Comparison of ENCODE assay signal across 8 cellular contexts in genomic region chr17:80455328-80455710, GRCh38. TPM values are rescaled to one million over a fixed set of nuclear protein-coding genes. Genes with fewer than 3 reads are reported as not detected.
DNase-seq lines count a peak whose midpoint lies in the region; ATAC-seq and TF ChIP-seq lines count a peak whose summit lies in the region.

No MANE protein-coding gene starts in this region.

- peaks cover 11% of the 10 kb centered on the region for H3K4me1 ChIP-seq in effector memory CD4-positive, alpha-beta T cell (ENCODE audit: control insufficient read depth, insufficient read depth, low read length, poor library complexity, severe bottlenecking)
- peaks cover 7% of the 10 kb centered on the region for H3K4me1 ChIP-seq in thymus (ENCODE audit: control insufficient read depth, insufficient read depth, low read length)

- POLR2A ChIA-PET in activated CD4-positive, alpha-beta T cell treated with anti-CD3 and anti-CD28 coated beads for 36 hours (lab: Charles Lee), result interaction anchor here (0.9 kb wide), 1 partner anchor 12 kb away, joined by 3 read pairs; no protein-coding TSS in a partner anchor

- WGBS in thymus, result 12% methylated on average over 21 of the region's 21 CpGs

- H3K4me1 Mint-ChIP-seq in activated CD4-positive, alpha-beta T cell treated with anti-CD3 and anti-CD28 coated beads for 36 hours, result peaks cover 23% of the 10 kb centered on the region
- H3K4me1 Mint-ChIP-seq in mesothelial cell of epicardium, result peaks cover 18% of the 10 kb centered on the region

- peak overlapping the region; percentile 93 for H3K27ac ChIP-seq in effector memory CD4-positive, alpha-beta T cell (ENCODE audit: insufficient read depth, low read length, poor library complexity, severe bottlenecking)
- H3K27ac ChIP-seq in thymus (ENCODE audit: low read depth), result peak overlapping the region; percentile 95

- no peak for TF ChIP-seq POLR2A in GM18505 (IDR thresholded peaks at IDR 0.05; ENCODE audit: borderline replicate concordance, extremely low read depth, insufficient read depth, insufficient read length)

- peak overlapping the region; percentile 94 for H3K27ac Mint-ChIP-seq in activated CD4-positive, alpha-beta T cell treated with anti-CD3 and anti-CD28 coated beads for 36 hours
- H3K27ac Mint-ChIP-seq in mesothelial cell of epicardium, result peak overlapping the region; percentile 97

- peak; percentile 27 for ATAC-seq in activated CD4-positive, alpha-beta T cell treated with anti-CD3 and anti-CD28 coated beads for 36 hours
- ATAC-seq in HG03066 (IDR thresholded peaks at IDR 0.05; ENCODE audit: low read depth, unreplicated experiment) (peak; percentile 36), GM18505 (IDR thresholded peaks at IDR 0.05; ENCODE audit: unreplicated experiment) (no peak)

- peaks cover 4% of the 10 kb centered on the region for H3K36me3 Mint-ChIP-seq in activated CD4-positive, alpha-beta T cell treated with anti-CD3 and anti-CD28 coated beads for 36 hours (ENCODE audit: low read depth)
- no peaks in the 10 kb centered on the region for H3K36me3 Mint-ChIP-seq in mesothelial cell of epicardium

- no peak for TF ChIP-seq CTCF in mesothelial cell of epicardium (IDR thresholded peaks at IDR 0.05; ENCODE audit: unreplicated experiment)

- intact Hi-C loops in activated CD4-positive, alpha-beta T cell treated with anti-CD3 and anti-CD28 coated beads for 36 hours (cut with DNase I, micrococcal nuclease), result loop anchor here in 1 of 2 experiments (1.0 to 2.0 kb wide), 3 partner anchors 20 to 195 kb away; partner anchors contain the start of genes RNF213 and RPTOR

- peak; percentile 66 for DNase-seq in activated CD4-positive, alpha-beta T cell treated with anti-CD3 and anti-CD28 coated beads for 36 hours
- no peak for DNase-seq in activated CD4-positive, alpha-beta T cell treated with anti-CD3 and anti-CD28 coated beads for 1 hour
- DNase-seq in SW480 (ENCODE audit: low spot score) (peak; percentile 65), mesothelial cell of epicardium (ENCODE audit: low spot score in 2 of 2, unreplicated experiment in 2 of 2) (peak in 1 of 2 experiments; percentile 67)
- peak in 2 of 3 donors; percentile 28 to 36 for DNase-seq in effector memory CD4-positive, alpha-beta T cell

- no peaks in the 10 kb centered on the region for H3K9me3 ChIP-seq in effector memory CD4-positive, alpha-beta T cell (ENCODE audit: control insufficient read depth, low read length)
- H3K9me3 ChIP-seq in thymus (ENCODE audit: control insufficient read depth), result no peaks in the 10 kb centered on the region

- H3K4me3 Mint-ChIP-seq in activated CD4-positive, alpha-beta T cell treated with anti-CD3 and anti-CD28 coated beads for 36 hours, result peak overlapping the region; percentile 99
- H3K4me3 Mint-ChIP-seq in mesothelial cell of epicardium, result peak overlapping the region; percentile 87

- no peaks in the 10 kb centered on the region for H3K27me3 ChIP-seq in effector memory CD4-positive, alpha-beta T cell (replicated peaks; ENCODE audit: control insufficient read depth, insufficient read depth, low read length, poor library complexity, severe bottlenecking)
- H3K27me3 ChIP-seq in thymus (ENCODE audit: control insufficient read depth, insufficient read depth), result no peaks in the 10 kb centered on the region

- H3K27me3 Mint-ChIP-seq in activated CD4-positive, alpha-beta T cell treated with anti-CD3 and anti-CD28 coated beads for 36 hours, result peaks cover 14% of the 10 kb centered on the region
- H3K27me3 Mint-ChIP-seq in mesothelial cell of epicardium (ENCODE audit: low read depth), result peaks cover 42% of the 10 kb centered on the region

- no peaks in the 10 kb centered on the region for H3K9me3 Mint-ChIP-seq in activated CD4-positive, alpha-beta T cell treated with anti-CD3 and anti-CD28 coated beads for 36 hours (ENCODE audit: low read depth)
- H3K9me3 Mint-ChIP-seq in mesothelial cell of epicardium, result no peaks in the 10 kb centered on the region

- H3K4me3 ChIP-seq in effector memory CD4-positive, alpha-beta T cell (ENCODE audit: insufficient read depth, low read depth, low read length, poor library complexity, severe bottlenecking), result peak overlapping the region; percentile 75
- H3K4me3 ChIP-seq in thymus (ENCODE audit: low read length), result peak overlapping the region; percentile 89

- CTCF ChIA-PET in activated CD4-positive, alpha-beta T cell treated with anti-CD3 and anti-CD28 coated beads for 36 hours (lab: Charles Lee), result interaction anchor here (0.6 to 1.5 kb wide), 5 partner anchors 20 to 568 kb away, joined by 3 to 6 read pairs (median 3); no protein-coding TSS in a partner anchor

- H3K36me3 ChIP-seq in effector memory CD4-positive, alpha-beta T cell (ENCODE audit: control insufficient read depth, insufficient read depth, low read length), result no peaks in the 10 kb centered on the region
- no peaks in the 10 kb centered on the region for H3K36me3 ChIP-seq in thymus (ENCODE audit: control insufficient read depth, insufficient read depth)

RNA-seq across cellular contexts. Expression of gene NPTX1, which starts 21.1 kb away (rescaled TPM):
- 10 to 100 TPM; 22.7 to 27.5 TPM for total RNA-seq in activated CD4-positive, alpha-beta T cell treated with anti-CD3 and anti-CD28 coated beads for 36 hours
- 0.20 to 0.27 TPM (median 0.20 TPM) in 3 replicates for total RNA-seq in mesothelial cell of epicardium
- 1.0 TPM for polyA plus RNA-seq in thymus

RNA-seq across cellular contexts. Expression of gene ENDOV, which starts 40.4 kb away (rescaled TPM):
- 10 to 100 TPM; 12.3 to 13.0 TPM for total RNA-seq in activated CD4-positive, alpha-beta T cell treated with anti-CD3 and anti-CD28 coated beads for 36 hours
- total RNA-seq in mesothelial cell of epicardium, result 37.8 to 43.0 TPM (median 38.0 TPM) in 3 replicates
- 20.7 TPM for polyA plus RNA-seq in thymus

Comparison
In these comparisons a context has a peak if more than half of its experiments do, and no peak if none do; other contexts are left out.
1. RNA of gene NPTX1, which starts 21.1 kb away (total RNA-seq): 22.7 to 27.5 TPM in activated CD4-positive, alpha-beta T cell treated with anti-CD3 and anti-CD28 coated beads for 36 hours; 0.20 to 0.27 TPM in mesothelial cell of epicardium; every median in the first group is over 10 times any median in the second.